In genomic region chr10:42951486-42952251, GRCh38 we compare ENCODE assay signal across 1 cellular context.
TF ChIP-seq lines count a peak whose summit lies in the region.

No MANE protein-coding gene starts in this region.

TF ChIP-seq in GM23338, 12 proteins besides CTCF, POLR2A, EP300 and RAD21 (continued from another document):
- TF ChIP-seq, protein P1, sequence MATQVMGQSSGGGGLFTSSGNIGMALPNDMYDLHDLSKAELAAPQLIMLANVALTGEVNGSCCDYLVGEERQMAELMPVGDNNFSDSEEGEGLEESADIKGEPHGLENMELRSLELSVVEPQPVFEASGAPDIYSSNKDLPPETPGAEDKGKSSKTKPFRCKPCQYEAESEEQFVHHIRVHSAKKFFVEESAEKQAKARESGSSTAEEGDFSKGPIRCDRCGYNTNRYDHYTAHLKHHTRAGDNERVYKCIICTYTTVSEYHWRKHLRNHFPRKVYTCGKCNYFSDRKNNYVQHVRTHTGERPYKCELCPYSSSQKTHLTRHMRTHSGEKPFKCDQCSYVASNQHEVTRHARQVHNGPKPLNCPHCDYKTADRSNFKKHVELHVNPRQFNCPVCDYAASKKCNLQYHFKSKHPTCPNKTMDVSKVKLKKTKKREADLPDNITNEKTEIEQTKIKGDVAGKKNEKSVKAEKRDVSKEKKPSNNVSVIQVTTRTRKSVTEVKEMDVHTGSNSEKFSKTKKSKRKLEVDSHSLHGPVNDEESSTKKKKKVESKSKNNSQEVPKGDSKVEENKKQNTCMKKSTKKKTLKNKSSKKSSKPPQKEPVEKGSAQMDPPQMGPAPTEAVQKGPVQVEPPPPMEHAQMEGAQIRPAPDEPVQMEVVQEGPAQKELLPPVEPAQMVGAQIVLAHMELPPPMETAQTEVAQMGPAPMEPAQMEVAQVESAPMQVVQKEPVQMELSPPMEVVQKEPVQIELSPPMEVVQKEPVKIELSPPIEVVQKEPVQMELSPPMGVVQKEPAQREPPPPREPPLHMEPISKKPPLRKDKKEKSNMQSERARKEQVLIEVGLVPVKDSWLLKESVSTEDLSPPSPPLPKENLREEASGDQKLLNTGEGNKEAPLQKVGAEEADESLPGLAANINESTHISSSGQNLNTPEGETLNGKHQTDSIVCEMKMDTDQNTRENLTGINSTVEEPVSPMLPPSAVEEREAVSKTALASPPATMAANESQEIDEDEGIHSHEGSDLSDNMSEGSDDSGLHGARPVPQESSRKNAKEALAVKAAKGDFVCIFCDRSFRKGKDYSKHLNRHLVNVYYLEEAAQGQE (IDR thresholded peaks at IDR 0.05; ENCODE audit: unreplicated experiment): no peak
- TF ChIP-seq EZH2 (IDR thresholded peaks at IDR 0.05; ENCODE audit: low read depth, unreplicated experiment): no peak
- TF ChIP-seq, protein P2, sequence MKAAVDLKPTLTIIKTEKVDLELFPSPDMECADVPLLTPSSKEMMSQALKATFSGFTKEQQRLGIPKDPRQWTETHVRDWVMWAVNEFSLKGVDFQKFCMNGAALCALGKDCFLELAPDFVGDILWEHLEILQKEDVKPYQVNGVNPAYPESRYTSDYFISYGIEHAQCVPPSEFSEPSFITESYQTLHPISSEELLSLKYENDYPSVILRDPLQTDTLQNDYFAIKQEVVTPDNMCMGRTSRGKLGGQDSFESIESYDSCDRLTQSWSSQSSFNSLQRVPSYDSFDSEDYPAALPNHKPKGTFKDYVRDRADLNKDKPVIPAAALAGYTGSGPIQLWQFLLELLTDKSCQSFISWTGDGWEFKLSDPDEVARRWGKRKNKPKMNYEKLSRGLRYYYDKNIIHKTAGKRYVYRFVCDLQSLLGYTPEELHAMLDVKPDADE (IDR thresholded peaks at IDR 0.05): no peak
- TF ChIP-seq ZNF114 (CRISPR knock-in tag; IDR thresholded peaks at IDR 0.05): no peak
- TF ChIP-seq STAT1 (IDR thresholded peaks at IDR 0.05; ENCODE audit: unreplicated experiment): no peak
